ENCODE assay signal across 20 cellular contexts in genomic region chr1:91716339-91716738, GRCh38.
A peak's percentile ranks its signal among the peaks of the same experiment; 100 is the strongest.
DNase-seq lines count a peak whose midpoint lies in the region; ATAC-seq and TF ChIP-seq lines count a peak whose summit lies in the region.
"Had no signal": no experiment of that assay in that cellular context is flagged by ENCODE, and none has a peak within 500 bp of the region (broad histone marks: within the 10 kb centered on the region; RNA-seq: fewer than 3 reads in every experiment).

No MANE protein-coding gene starts in this region.

- H3K4me3 ChIP-seq in CD8-positive, alpha-beta memory T cell (ENCODE audit: low read length), result no peak overlapping the region
- H3K4me3 ChIP-seq in esophagus squamous epithelium, result no peak overlapping the region

- no peak for ATAC-seq in stimulated activated effector memory CD8-positive, alpha-beta T cell treated with anti-CD3 and anti-CD28 coated beads, Interleukin-12 subunit alpha, Interleukin-12 subunit beta, amount 100 ng/mL, for 72 hours
- no peak for ATAC-seq in HG03135 (IDR thresholded peaks at IDR 0.05; ENCODE audit: unreplicated experiment)
- no peak for ATAC-seq in GM19455 (IDR thresholded peaks at IDR 0.05; ENCODE audit: unreplicated experiment)
- ATAC-seq: SK-N-SH treated with all-trans-retinoic acid at 6 μM for 48 hours had no signal

- peaks cover 42% of the 10 kb centered on the region for H3K36me3 Mint-ChIP-seq in activated CD4-positive, alpha-beta T cell treated with anti-CD3 and anti-CD28 coated beads, Interleukin-2, amount 10 ng/mL, durations not matched to agents 24 days and 14 days (ENCODE audit: low read depth)
- peaks cover 48% of the 10 kb centered on the region for H3K36me3 Mint-ChIP-seq in activated CD4-positive, alpha-beta T cell treated with anti-CD3 and anti-CD28 coated beads, Interleukin-2, amount 10 ng/mL, durations not matched to agents 7 days and 5 days (ENCODE audit: low read depth)
- H3K36me3 Mint-ChIP-seq in CD8-positive, alpha-beta memory T cell, result peaks cover 28 to 89% (median 44%) of the 10 kb centered on the region in 3 donors
- H3K36me3 Mint-ChIP-seq in stimulated activated effector memory CD8-positive, alpha-beta T cell treated with anti-CD3 and anti-CD28 coated beads, Interleukin-12 subunit alpha, Interleukin-12 subunit beta, amount 100 ng/mL, for 72 hours, result peaks cover 89% of the 10 kb centered on the region
- H3K36me3 Mint-ChIP-seq: CD14-positive monocyte had no signal

- no peaks in the 10 kb centered on the region for H3K9me3 ChIP-seq in CD8-positive, alpha-beta memory T cell (ENCODE audit: low read length)
- H3K9me3 ChIP-seq in esophagus squamous epithelium, result no peaks in the 10 kb centered on the region

- no peak overlapping the region for H3K4me3 Mint-ChIP-seq in activated CD4-positive, alpha-beta T cell treated with anti-CD3 and anti-CD28 coated beads, Interleukin-2, amount 10 ng/mL, durations not matched to agents 24 days and 14 days
- H3K4me3 Mint-ChIP-seq in activated CD4-positive, alpha-beta T cell treated with anti-CD3 and anti-CD28 coated beads, Interleukin-2, amount 10 ng/mL, durations not matched to agents 7 days and 5 days, result no peak overlapping the region
- H3K4me3 Mint-ChIP-seq in CD8-positive, alpha-beta memory T cell, result no peak overlapping the region
- no peak overlapping the region for H3K4me3 Mint-ChIP-seq in stimulated activated effector memory CD8-positive, alpha-beta T cell treated with anti-CD3 and anti-CD28 coated beads, Interleukin-12 subunit alpha, Interleukin-12 subunit beta, amount 100 ng/mL, for 72 hours
- H3K4me3 Mint-ChIP-seq: CD14-positive monocyte had no signal

- POLR2A ChIA-PET in activated CD4-positive, alpha-beta T cell treated with anti-CD3 and anti-CD28 coated beads, Interleukin-2, amount 10 ng/mL, durations not matched to agents 7 days and 5 days (lab: Charles Lee), result no interaction called here
- POLR2A ChIA-PET in CD8-positive, alpha-beta memory T cell (lab: Charles Lee), result no interaction called here

- CTCF ChIA-PET in activated CD4-positive, alpha-beta T cell treated with anti-CD3 and anti-CD28 coated beads, Interleukin-2, amount 10 ng/mL, durations not matched to agents 7 days and 5 days (lab: Charles Lee), result interaction anchor here (1.5 kb wide), 1 partner anchor 28 kb away, joined by 3 read pairs; no protein-coding TSS in a partner anchor
- CTCF ChIA-PET in CD8-positive, alpha-beta memory T cell (lab: Charles Lee), result interaction anchor here (0.9 kb wide), 1 partner anchor 20 kb away, joined by 3 read pairs; no protein-coding TSS in a partner anchor

- no peak for DNase-seq in activated CD4-positive, alpha-beta T cell treated with anti-CD3 and anti-CD28 coated beads, Interleukin-2, amount 10 ng/mL, durations not matched to agents 24 days and 14 days
- DNase-seq in activated CD4-positive, alpha-beta T cell treated with anti-CD3 and anti-CD28 coated beads, Interleukin-2, amount 10 ng/mL, durations not matched to agents 7 days and 5 days, result no peak
- no peak for DNase-seq in CD8-positive, alpha-beta memory T cell
- DNase-seq in esophagus squamous epithelium (lab: John Stamatoyannopoulos, UW), result no peak
- no peak for DNase-seq in stimulated activated effector memory CD8-positive, alpha-beta T cell treated with anti-CD3 and anti-CD28 coated beads, Interleukin-12 subunit alpha, Interleukin-12 subunit beta, amount 100 ng/mL, for 72 hours (ENCODE audit: low spot score in 2 of 2)
- DNase-seq in NCI-H524 treated with DMSO at 0.1 percent for 48 hours (lab: John Stamatoyannopoulos, UW), result no peak
- DNase-seq: AML-193, DMS53, GDM1, NCI-H1105, NCI-H1694, NCI-H2081 treated with DMSO at 0.1 percent for 48 hours, NCI-H2171 treated with DMSO at 0.1 percent for 48 hours, NCI-H446, NCI-H526 treated with DMSO at 0.1 percent for 48 hours had no signal

- H3K36me3 ChIP-seq in CD8-positive, alpha-beta memory T cell (ENCODE audit: insufficient read depth, low read length), result peaks cover 31% of the 10 kb centered on the region
- H3K36me3 ChIP-seq in esophagus squamous epithelium, result peaks cover 0 to 82% (median 14%) of the 10 kb centered on the region in 3 donors

- H3K4me1 ChIP-seq in CD8-positive, alpha-beta memory T cell (ENCODE audit: insufficient read depth, low read length), result peaks cover 13% of the 10 kb centered on the region
- H3K4me1 ChIP-seq in esophagus squamous epithelium, result peaks cover 0 to 27% (median 12%) of the 10 kb centered on the region in 3 donors

- no peaks in the 10 kb centered on the region for H3K27me3 Mint-ChIP-seq in activated CD4-positive, alpha-beta T cell treated with anti-CD3 and anti-CD28 coated beads, Interleukin-2, amount 10 ng/mL, durations not matched to agents 24 days and 14 days
- H3K27me3 Mint-ChIP-seq in activated CD4-positive, alpha-beta T cell treated with anti-CD3 and anti-CD28 coated beads, Interleukin-2, amount 10 ng/mL, durations not matched to agents 7 days and 5 days, result no peaks in the 10 kb centered on the region
- no peaks in the 10 kb centered on the region for H3K27me3 Mint-ChIP-seq in CD8-positive, alpha-beta memory T cell

- H3K9me3 Mint-ChIP-seq in activated CD4-positive, alpha-beta T cell treated with anti-CD3 and anti-CD28 coated beads, Interleukin-2, amount 10 ng/mL, durations not matched to agents 24 days and 14 days, result peaks cover under 1% of the 10 kb centered on the region
- no peaks in the 10 kb centered on the region for H3K9me3 Mint-ChIP-seq in activated CD4-positive, alpha-beta T cell treated with anti-CD3 and anti-CD28 coated beads, Interleukin-2, amount 10 ng/mL, durations not matched to agents 7 days and 5 days
- no peaks in the 10 kb centered on the region for H3K9me3 Mint-ChIP-seq in CD8-positive, alpha-beta memory T cell
- no peaks in the 10 kb centered on the region for H3K9me3 Mint-ChIP-seq in stimulated activated effector memory CD8-positive, alpha-beta T cell treated with anti-CD3 and anti-CD28 coated beads, Interleukin-12 subunit alpha, Interleukin-12 subunit beta, amount 100 ng/mL, for 72 hours
- H3K9me3 Mint-ChIP-seq: CD14-positive monocyte had no signal

- H3K27ac ChIP-seq in CD8-positive, alpha-beta memory T cell (ENCODE audit: low read depth, low read length), result no peak overlapping the region
- peak overlapping the region in 3 of 4 donors; percentile 45 to 83 (median 78) for H3K27ac ChIP-seq in esophagus squamous epithelium
- H3K27ac ChIP-seq: KMS-11 had no signal

- TF ChIP-seq CTCF in esophagus squamous epithelium (IDR thresholded peaks at IDR 0.05), result no peak

- H3K27me3 ChIP-seq in CD8-positive, alpha-beta memory T cell (ENCODE audit: insufficient read depth, low read length, poor library complexity, severe bottlenecking), result no peaks in the 10 kb centered on the region
- H3K27me3 ChIP-seq in esophagus squamous epithelium, result no peaks in the 10 kb centered on the region

- TF ChIP-seq POLR2A in esophagus squamous epithelium (IDR thresholded peaks at IDR 0.05), result no peak

- peak overlapping the region; percentile 1 for H3K27ac Mint-ChIP-seq in activated CD4-positive, alpha-beta T cell treated with anti-CD3 and anti-CD28 coated beads, Interleukin-2, amount 10 ng/mL, durations not matched to agents 24 days and 14 days
- no peak overlapping the region for H3K27ac Mint-ChIP-seq in activated CD4-positive, alpha-beta T cell treated with anti-CD3 and anti-CD28 coated beads, Interleukin-2, amount 10 ng/mL, durations not matched to agents 7 days and 5 days
- peak overlapping the region in 5 of 8 donors; percentile 4 to 52 (median 12) for H3K27ac Mint-ChIP-seq in CD8-positive, alpha-beta memory T cell
- peak overlapping the region; percentile 20 for H3K27ac Mint-ChIP-seq in stimulated activated effector memory CD8-positive, alpha-beta T cell treated with anti-CD3 and anti-CD28 coated beads, Interleukin-12 subunit alpha, Interleukin-12 subunit beta, amount 100 ng/mL, for 72 hours

- 78 to 90% methylated on average over 3 of the region's 3 CpGs for WGBS in esophagus squamous epithelium, 2 donors

- intact Hi-C loops in activated CD4-positive, alpha-beta T cell treated with anti-CD3 and anti-CD28 coated beads, Interleukin-2, amount 10 ng/mL, durations not matched to agents 24 days and 14 days (cut with micrococcal nuclease), result loop anchor here (10.0 kb wide), 1 partner anchor 592 kb away; no protein-coding TSS in a partner anchor
- intact Hi-C loops in esophagus squamous epithelium (cut with DNase I), result no loop called here

- H3K4me1 Mint-ChIP-seq in activated CD4-positive, alpha-beta T cell treated with anti-CD3 and anti-CD28 coated beads, Interleukin-2, amount 10 ng/mL, durations not matched to agents 24 days and 14 days, result peaks cover 25% of the 10 kb centered on the region
- peaks cover 23% of the 10 kb centered on the region for H3K4me1 Mint-ChIP-seq in activated CD4-positive, alpha-beta T cell treated with anti-CD3 and anti-CD28 coated beads, Interleukin-2, amount 10 ng/mL, durations not matched to agents 7 days and 5 days
- H3K4me1 Mint-ChIP-seq in CD8-positive, alpha-beta memory T cell, result peaks cover 34 to 42% (median 37%) of the 10 kb centered on the region in 3 donors
- peaks cover 46% of the 10 kb centered on the region for H3K4me1 Mint-ChIP-seq in stimulated activated effector memory CD8-positive, alpha-beta T cell treated with anti-CD3 and anti-CD28 coated beads, Interleukin-12 subunit alpha, Interleukin-12 subunit beta, amount 100 ng/mL, for 72 hours
